Comparison of ENCODE assay signal across 1 cellular context in the genomic region with DNA sequence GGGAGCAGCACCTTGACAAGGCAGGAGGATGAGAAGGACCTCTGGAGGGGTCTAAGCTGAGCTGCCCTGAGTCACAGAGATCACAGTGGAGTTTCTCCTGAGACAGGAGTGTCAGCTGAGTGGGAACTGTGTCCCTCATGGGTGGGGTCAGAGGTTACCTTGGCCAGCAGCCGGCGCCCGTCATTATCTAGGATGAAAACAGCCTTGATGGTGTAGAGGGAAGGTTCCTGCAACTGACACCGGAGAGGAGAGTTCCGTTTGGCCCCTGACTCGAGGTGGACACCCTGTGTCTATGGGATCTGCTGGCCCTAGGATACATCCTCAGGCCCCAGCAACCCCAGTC.
TF ChIP-seq lines count a peak whose summit lies in the region.

No MANE protein-coding gene starts in this region.

TF ChIP-seq in WTC11, 78 proteins besides CTCF, POLR2A, EP300 and RAD21 (continued from another document):
- TF ChIP-seq, protein P1, sequence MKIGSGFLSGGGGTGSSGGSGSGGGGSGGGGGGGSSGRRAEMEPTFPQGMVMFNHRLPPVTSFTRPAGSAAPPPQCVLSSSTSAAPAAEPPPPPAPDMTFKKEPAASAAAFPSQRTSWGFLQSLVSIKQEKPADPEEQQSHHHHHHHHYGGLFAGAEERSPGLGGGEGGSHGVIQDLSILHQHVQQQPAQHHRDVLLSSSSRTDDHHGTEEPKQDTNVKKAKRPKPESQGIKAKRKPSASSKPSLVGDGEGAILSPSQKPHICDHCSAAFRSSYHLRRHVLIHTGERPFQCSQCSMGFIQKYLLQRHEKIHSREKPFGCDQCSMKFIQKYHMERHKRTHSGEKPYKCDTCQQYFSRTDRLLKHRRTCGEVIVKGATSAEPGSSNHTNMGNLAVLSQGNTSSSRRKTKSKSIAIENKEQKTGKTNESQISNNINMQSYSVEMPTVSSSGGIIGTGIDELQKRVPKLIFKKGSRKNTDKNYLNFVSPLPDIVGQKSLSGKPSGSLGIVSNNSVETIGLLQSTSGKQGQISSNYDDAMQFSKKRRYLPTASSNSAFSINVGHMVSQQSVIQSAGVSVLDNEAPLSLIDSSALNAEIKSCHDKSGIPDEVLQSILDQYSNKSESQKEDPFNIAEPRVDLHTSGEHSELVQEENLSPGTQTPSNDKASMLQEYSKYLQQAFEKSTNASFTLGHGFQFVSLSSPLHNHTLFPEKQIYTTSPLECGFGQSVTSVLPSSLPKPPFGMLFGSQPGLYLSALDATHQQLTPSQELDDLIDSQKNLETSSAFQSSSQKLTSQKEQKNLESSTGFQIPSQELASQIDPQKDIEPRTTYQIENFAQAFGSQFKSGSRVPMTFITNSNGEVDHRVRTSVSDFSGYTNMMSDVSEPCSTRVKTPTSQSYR (CRISPR knock-in tag; IDR thresholded peaks at IDR 0.05) = no peak
